In genomic region chr9:130239741-130240241, GRCh38 we compare ENCODE assay signal across 8 cellular contexts. TPM values are rescaled to one million over a fixed set of nuclear protein-coding genes. Genes with fewer than 3 reads are reported as not detected.
DNase-seq lines count a peak whose midpoint lies in the region; ATAC-seq and TF ChIP-seq lines count a peak whose summit lies in the region.

No MANE protein-coding gene starts in this region.

- no peaks in the 10 kb centered on the region for H3F3A ChIP-seq in SK-N-SH (replicated peaks; ENCODE audit: insufficient read depth)

- H3K9me3 Mint-ChIP-seq in activated naive CD4-positive, alpha-beta T cell treated with anti-CD3 and anti-CD28 coated beads, Interleukin-2, amount 50 U/mL, for 72 hours, result no peaks in the 10 kb centered on the region

- no peak for TF ChIP-seq CTCF in SK-N-SH (IDR thresholded peaks at IDR 0.05)

- H3K4me3 ChIP-seq in SK-N-SH (ENCODE audit: low read depth in 2 of 2, low read length in 1 of 2), result no peak overlapping the region

- 0 out of 3 replicates have a peak, but pooled peaks have one; percentile 2 for ATAC-seq in SK-N-SH treated with all-trans-retinoic acid at 6 μM for 48 hours
- ATAC-seq in HG03571 (IDR thresholded peaks at IDR 0.05; ENCODE audit: unreplicated experiment), result peak; percentile 40
- peak; percentile 79 to 87 for ATAC-seq in activated naive CD4-positive, alpha-beta T cell treated with anti-CD3 and anti-CD28 coated beads, Interleukin-2, amount 50 U/mL, for 72 hours

- no peaks in the 10 kb centered on the region for H3K9me3 ChIP-seq in SK-N-SH

- H4K20me1 ChIP-seq in SK-N-SH (ENCODE audit: insufficient read depth), result no peaks in the 10 kb centered on the region

- peaks cover 0 to 26% of the 10 kb centered on the region in 2 experiments; a peak in 1 of 4 replicates for H3K4me1 ChIP-seq in SK-N-SH (ENCODE audit: control insufficient read depth in 1 of 2, insufficient read depth in 2 of 2, low read depth in 1 of 2, low read length in 1 of 2)

- H2AFZ ChIP-seq in SK-N-SH (ENCODE audit: low read depth), result no peak overlapping the region

- DNase-seq in SK-N-SH, result no peak
- peak; percentile 39 to 66 for DNase-seq in activated naive CD4-positive, alpha-beta T cell treated with anti-CD3 and anti-CD28 coated beads, Interleukin-2, amount 50 U/mL, for 72 hours (ENCODE audit: low spot score in 2 of 2)
- peak; percentile 39 for DNase-seq in stimulated activated CD4-positive, alpha-beta T cell treated with anti-CD3 and anti-CD28 coated beads, Interleukin-4, amount 100 ng/mL, for 1 hour
- no peak for DNase-seq in NCI-H2196 (lab: John Stamatoyannopoulos, UW; ENCODE audit: unreplicated experiment)
- DNase-seq in C1 segment of cervical spinal cord (lab: John Stamatoyannopoulos, UW), result no peak
- DNase-seq in NCI-H2081 (lab: John Stamatoyannopoulos, UW), result no peak

- WGBS in SK-N-SH (ENCODE audit: low lambda C conversion rate), result 55% methylated on average over 4 of the region's 9 CpGs

- no peak overlapping the region for H3K9ac ChIP-seq in SK-N-SH

- CTCF ChIA-PET in SK-N-SH (lab: Yijun Ruan, JAX), result interaction anchor here (0.9 to 8.9 kb wide), 12 partner anchors 12 to 140 kb away, joined by 3 to 73 read pairs (median 3); no protein-coding TSS in a partner anchor

- POLR2A ChIA-PET in SK-N-SH (lab: Yijun Ruan, JAX), result interaction anchor here (0.8 to 1.4 kb wide), 2 partner anchors 88 to 97 kb away, joined by 3 to 5 read pairs; no protein-coding TSS in a partner anchor

- no peaks in the 10 kb centered on the region for H3K36me3 Mint-ChIP-seq in activated naive CD4-positive, alpha-beta T cell treated with anti-CD3 and anti-CD28 coated beads, Interleukin-2, amount 50 U/mL, for 72 hours

- H3K27ac Mint-ChIP-seq in activated naive CD4-positive, alpha-beta T cell treated with anti-CD3 and anti-CD28 coated beads, Interleukin-2, amount 50 U/mL, for 72 hours, result peak overlapping the region in 1 of 2 donors; percentile 72

- no peaks in the 10 kb centered on the region for H3K27me3 ChIP-seq in SK-N-SH (ENCODE audit: insufficient read depth)

- H3K36me3 ChIP-seq in SK-N-SH (replicated peaks in 1 of 2; ENCODE audit: control insufficient read depth in 1 of 2, insufficient read depth in 2 of 2, low read length in 1 of 2), result peaks cover 0 to 2% of the 10 kb centered on the region in 2 experiments

- H3K27ac ChIP-seq in SK-N-SH (ENCODE audit: low read depth in 2 of 2, low read length in 1 of 2), result no peak overlapping the region

- no peaks in the 10 kb centered on the region for H3K79me2 ChIP-seq in SK-N-SH (ENCODE audit: insufficient read depth)

- H3K9me2 ChIP-seq in SK-N-SH, result no peaks in the 10 kb centered on the region

- no peak for TF ChIP-seq EP300 in SK-N-SH (IDR thresholded peaks at IDR 0.05; ENCODE audit: borderline replicate concordance in 1 of 2, low read depth in 1 of 2, low read length in 1 of 2)

- no peak for TF ChIP-seq RAD21 in SK-N-SH (IDR thresholded peaks at IDR 0.05; ENCODE audit: low read length)

- H3K4me2 ChIP-seq in SK-N-SH, result no peak overlapping the region

TF ChIP-seq in SK-N-SH treated with all-trans-retinoic acid at 6 μM for 48 hours, 23 proteins besides CTCF, POLR2A, EP300 and RAD21:
- TF ChIP-seq PATZ1 (CRISPR knock-in tag; IDR thresholded peaks at IDR 0.05; ENCODE audit: borderline replicate concordance), result no peak
- no peak for TF ChIP-seq TCF4 (CRISPR knock-in tag; IDR thresholded peaks at IDR 0.05; ENCODE audit: borderline replicate concordance)
- TF ChIP-seq ZNF8 (CRISPR knock-in tag; IDR thresholded peaks at IDR 0.05), result no peak

TF ChIP-seq in SK-N-SH, 30 proteins besides CTCF, POLR2A, EP300 and RAD21:
- TF ChIP-seq YY1 (IDR thresholded peaks at IDR 0.05; ENCODE audit: low read depth), result no peak
- no peak for TF ChIP-seq RCOR1 (IDR thresholded peaks at IDR 0.05; ENCODE audit: low read length)
- no peak for TF ChIP-seq GATA2 (CRISPR knock-in tag; IDR thresholded peaks at IDR 0.05)
- TF ChIP-seq, protein P1, sequence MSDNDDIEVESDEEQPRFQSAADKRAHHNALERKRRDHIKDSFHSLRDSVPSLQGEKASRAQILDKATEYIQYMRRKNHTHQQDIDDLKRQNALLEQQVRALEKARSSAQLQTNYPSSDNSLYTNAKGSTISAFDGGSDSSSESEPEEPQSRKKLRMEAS (IDR thresholded peaks at IDR 0.05; ENCODE audit: low read depth), result no peak
- TF ChIP-seq MEF2A (IDR thresholded peaks at IDR 0.05; ENCODE audit: borderline replicate concordance, low read depth), result no peak
- TF ChIP-seq FOXJ3 (CRISPR knock-in tag; IDR thresholded peaks at IDR 0.05), result no peak
- TF ChIP-seq TCF12 (IDR thresholded peaks at IDR 0.05), result no peak
- TF ChIP-seq, protein P2, sequence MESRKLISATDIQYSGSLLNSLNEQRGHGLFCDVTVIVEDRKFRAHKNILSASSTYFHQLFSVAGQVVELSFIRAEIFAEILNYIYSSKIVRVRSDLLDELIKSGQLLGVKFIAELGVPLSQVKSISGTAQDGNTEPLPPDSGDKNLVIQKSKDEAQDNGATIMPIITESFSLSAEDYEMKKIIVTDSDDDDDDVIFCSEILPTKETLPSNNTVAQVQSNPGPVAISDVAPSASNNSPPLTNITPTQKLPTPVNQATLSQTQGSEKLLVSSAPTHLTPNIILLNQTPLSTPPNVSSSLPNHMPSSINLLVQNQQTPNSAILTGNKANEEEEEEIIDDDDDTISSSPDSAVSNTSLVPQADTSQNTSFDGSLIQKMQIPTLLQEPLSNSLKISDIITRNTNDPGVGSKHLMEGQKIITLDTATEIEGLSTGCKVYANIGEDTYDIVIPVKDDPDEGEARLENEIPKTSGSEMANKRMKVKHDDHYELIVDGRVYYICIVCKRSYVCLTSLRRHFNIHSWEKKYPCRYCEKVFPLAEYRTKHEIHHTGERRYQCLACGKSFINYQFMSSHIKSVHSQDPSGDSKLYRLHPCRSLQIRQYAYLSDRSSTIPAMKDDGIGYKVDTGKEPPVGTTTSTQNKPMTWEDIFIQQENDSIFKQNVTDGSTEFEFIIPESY (IDR thresholded peaks at IDR 0.05; ENCODE audit: borderline replicate concordance, low read depth), result no peak
- TF ChIP-seq RFX5 (IDR thresholded peaks at IDR 0.05; ENCODE audit: low read length), result no peak
- no peak for TF ChIP-seq NFIC (IDR thresholded peaks at IDR 0.05; ENCODE audit: borderline replicate concordance)
- no peak for TF ChIP-seq POLR2AphosphoS5 (IDR thresholded peaks at IDR 0.05; ENCODE audit: low read depth, low read length)
- no peak for TF ChIP-seq FOXM1 (IDR thresholded peaks at IDR 0.05; ENCODE audit: low read depth)
- TF ChIP-seq MXI1 (IDR thresholded peaks at IDR 0.05; ENCODE audit: low read depth, low read length), result no peak
- TF ChIP-seq GABPA (IDR thresholded peaks at IDR 0.05; ENCODE audit: low read depth), result no peak
- TF ChIP-seq SMC3 (IDR thresholded peaks at IDR 0.05; ENCODE audit: low read depth, low read length), result no peak
- TF ChIP-seq, protein P3, sequence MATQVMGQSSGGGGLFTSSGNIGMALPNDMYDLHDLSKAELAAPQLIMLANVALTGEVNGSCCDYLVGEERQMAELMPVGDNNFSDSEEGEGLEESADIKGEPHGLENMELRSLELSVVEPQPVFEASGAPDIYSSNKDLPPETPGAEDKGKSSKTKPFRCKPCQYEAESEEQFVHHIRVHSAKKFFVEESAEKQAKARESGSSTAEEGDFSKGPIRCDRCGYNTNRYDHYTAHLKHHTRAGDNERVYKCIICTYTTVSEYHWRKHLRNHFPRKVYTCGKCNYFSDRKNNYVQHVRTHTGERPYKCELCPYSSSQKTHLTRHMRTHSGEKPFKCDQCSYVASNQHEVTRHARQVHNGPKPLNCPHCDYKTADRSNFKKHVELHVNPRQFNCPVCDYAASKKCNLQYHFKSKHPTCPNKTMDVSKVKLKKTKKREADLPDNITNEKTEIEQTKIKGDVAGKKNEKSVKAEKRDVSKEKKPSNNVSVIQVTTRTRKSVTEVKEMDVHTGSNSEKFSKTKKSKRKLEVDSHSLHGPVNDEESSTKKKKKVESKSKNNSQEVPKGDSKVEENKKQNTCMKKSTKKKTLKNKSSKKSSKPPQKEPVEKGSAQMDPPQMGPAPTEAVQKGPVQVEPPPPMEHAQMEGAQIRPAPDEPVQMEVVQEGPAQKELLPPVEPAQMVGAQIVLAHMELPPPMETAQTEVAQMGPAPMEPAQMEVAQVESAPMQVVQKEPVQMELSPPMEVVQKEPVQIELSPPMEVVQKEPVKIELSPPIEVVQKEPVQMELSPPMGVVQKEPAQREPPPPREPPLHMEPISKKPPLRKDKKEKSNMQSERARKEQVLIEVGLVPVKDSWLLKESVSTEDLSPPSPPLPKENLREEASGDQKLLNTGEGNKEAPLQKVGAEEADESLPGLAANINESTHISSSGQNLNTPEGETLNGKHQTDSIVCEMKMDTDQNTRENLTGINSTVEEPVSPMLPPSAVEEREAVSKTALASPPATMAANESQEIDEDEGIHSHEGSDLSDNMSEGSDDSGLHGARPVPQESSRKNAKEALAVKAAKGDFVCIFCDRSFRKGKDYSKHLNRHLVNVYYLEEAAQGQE (IDR thresholded peaks at IDR 0.05; ENCODE audit: low read depth, low read length), result no peak
- no peak for TF ChIP-seq SIN3A (IDR thresholded peaks at IDR 0.05; ENCODE audit: borderline replicate concordance, low read depth, low read length)
- TF ChIP-seq, protein P4, sequence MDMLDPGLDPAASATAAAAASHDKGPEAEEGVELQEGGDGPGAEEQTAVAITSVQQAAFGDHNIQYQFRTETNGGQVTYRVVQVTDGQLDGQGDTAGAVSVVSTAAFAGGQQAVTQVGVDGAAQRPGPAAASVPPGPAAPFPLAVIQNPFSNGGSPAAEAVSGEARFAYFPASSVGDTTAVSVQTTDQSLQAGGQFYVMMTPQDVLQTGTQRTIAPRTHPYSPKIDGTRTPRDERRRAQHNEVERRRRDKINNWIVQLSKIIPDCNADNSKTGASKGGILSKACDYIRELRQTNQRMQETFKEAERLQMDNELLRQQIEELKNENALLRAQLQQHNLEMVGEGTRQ (IDR thresholded peaks at IDR 0.05; ENCODE audit: borderline replicate concordance, low read depth, low read length), result no peak
- TF ChIP-seq NRF1 (IDR thresholded peaks at IDR 0.05; ENCODE audit: low read depth, low read length), result no peak

RNA-seq across cellular contexts. Expression of gene HMCN2, which starts 25.8 kb away (rescaled TPM):
- polyA plus RNA-seq in SK-N-SH (2012; rRNA removed), result 0.15 and 0.28 TPM in 2 replicates
- 0.04 and 0.06 TPM in 2 replicates for polyA plus RNA-seq in SK-N-SH (2012; cell fraction: cytosol; rRNA removed)
- polyA plus RNA-seq in SK-N-SH (2012; cell fraction: nucleus; rRNA removed), result 0.55 and 0.56 TPM in 2 replicates
- not detected for total RNA-seq in activated naive CD4-positive, alpha-beta T cell treated with anti-CD3 and anti-CD28 coated beads, Interleukin-2, amount 50 U/mL, for 72 hours

Comparison
In these comparisons a context has a peak if more than half of its experiments do, and no peak if none do; other contexts are left out.
1. ATAC-seq: peak in every context shown above with its lines; median percentile 83 in activated naive CD4-positive, alpha-beta T cell treated with anti-CD3 and anti-CD28 coated beads, Interleukin-2, amount 50 U/mL, for 72 hours; 40 in HG03571; 2 in SK-N-SH treated with all-trans-retinoic acid at 6 μM for 48 hours.
2. DNase-seq: peak in activated naive CD4-positive, alpha-beta T cell treated with anti-CD3 and anti-CD28 coated beads, Interleukin-2, amount 50 U/mL, for 72 hours (2 of 2) and stimulated activated CD4-positive, alpha-beta T cell treated with anti-CD3 and anti-CD28 coated beads, Interleukin-4, amount 100 ng/mL, for 1 hour (single experiment); none in SK-N-SH (single experiment), NCI-H2196 (single experiment), C1 segment of cervical spinal cord (0 of 14) and NCI-H2081 (0 of 2).